ENCODE assay signal across 1 cellular context in genomic region chr6:152071843-152072242, GRCh38.
TF ChIP-seq lines count a peak whose summit lies in the region.

No MANE protein-coding gene starts in this region.

TF ChIP-seq in IMR-90, 13 proteins besides CTCF, POLR2A, EP300 and RAD21 (continued from another document):
- TF ChIP-seq, protein P1, sequence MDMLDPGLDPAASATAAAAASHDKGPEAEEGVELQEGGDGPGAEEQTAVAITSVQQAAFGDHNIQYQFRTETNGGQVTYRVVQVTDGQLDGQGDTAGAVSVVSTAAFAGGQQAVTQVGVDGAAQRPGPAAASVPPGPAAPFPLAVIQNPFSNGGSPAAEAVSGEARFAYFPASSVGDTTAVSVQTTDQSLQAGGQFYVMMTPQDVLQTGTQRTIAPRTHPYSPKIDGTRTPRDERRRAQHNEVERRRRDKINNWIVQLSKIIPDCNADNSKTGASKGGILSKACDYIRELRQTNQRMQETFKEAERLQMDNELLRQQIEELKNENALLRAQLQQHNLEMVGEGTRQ (IDR thresholded peaks at IDR 0.05; ENCODE audit: low read depth, low read length), result no peak
- TF ChIP-seq FOS (IDR thresholded peaks at IDR 0.05; ENCODE audit: low read depth, low read length), result no peak
- no peak for TF ChIP-seq SMC3 (IDR thresholded peaks at IDR 0.05; ENCODE audit: low read depth, low read length)
- no peak for TF ChIP-seq CHD1 (IDR thresholded peaks at IDR 0.05; ENCODE audit: low read depth, low read length)
- no peak for TF ChIP-seq MAFK (IDR thresholded peaks at IDR 0.05; ENCODE audit: low read depth, low read length)
